Comparison of ENCODE assay signal across 11 cellular contexts in genomic region chr2:3633089-3633981, GRCh38. TPM values are rescaled to one million over a fixed set of nuclear protein-coding genes. Genes with fewer than 3 reads are reported as not detected.
A peak's percentile ranks its signal among the peaks of the same experiment; 100 is the strongest.
DNase-seq lines count a peak whose midpoint lies in the region; ATAC-seq and TF ChIP-seq lines count a peak whose summit lies in the region.
"Had no signal": no experiment of that assay in that cellular context is flagged by ENCODE, and none has a peak within 500 bp of the region (broad histone marks: within the 10 kb centered on the region; RNA-seq: fewer than 3 reads in every experiment).

No MANE protein-coding gene starts in this region.

- intact Hi-C loops in PC-3 (cut with micrococcal nuclease) = no loop called here
- intact Hi-C loops in upper lobe of right lung (cut with DNase I) = no loop called here
- intact Hi-C loops in colonic mucosa (cut with DNase I) = no loop called here

- H3K9me3 ChIP-seq in PC-3 (ENCODE audit: low read length) (no peaks in the 10 kb centered on the region), upper lobe of right lung (no peaks in the 10 kb centered on the region), colonic mucosa (no peaks in the 10 kb centered on the region)

- no peak overlapping the region for H3K9ac ChIP-seq in PC-3 (ENCODE audit: low read length)
- no peak overlapping the region for H3K9ac ChIP-seq in colonic mucosa (ENCODE audit: low read depth in 2 of 2, low read length in 2 of 2)
- H3K9ac ChIP-seq: KMS-11 had no signal

- ATAC-seq in PC-3 (no peak), upper lobe of right lung (no peak), GM19397 (IDR thresholded peaks at IDR 0.05; ENCODE audit: unreplicated experiment) (no peak)

- H3K79me2 ChIP-seq in PC-3 (ENCODE audit: low read length) = no peaks in the 10 kb centered on the region

- TF ChIP-seq CTCF in PC-3 (conservative IDR thresholded peaks at IDR 0.05; ENCODE audit: low read depth, low read length) (no peak), fibroblast of villous mesenchyme (IDR thresholded peaks at IDR 0.05; ENCODE audit: insufficient read depth, low read depth, low read length) (no peak), upper lobe of right lung (IDR thresholded peaks at IDR 0.05) (no peak), colonic mucosa (IDR thresholded peaks at IDR 0.05) (no peak)

- H2AFZ ChIP-seq in PC-3 (ENCODE audit: low read length) = no peak overlapping the region

- CTCF ChIA-PET in PC-3 (lab: Charles Lee) = no interaction called here

- H3K36me3 ChIP-seq in PC-3 (ENCODE audit: low read depth, low read length) (no peaks in the 10 kb centered on the region), upper lobe of right lung (no peaks in the 10 kb centered on the region), colonic mucosa (no peaks in the 10 kb centered on the region)

- H3K4me3 ChIP-seq in PC-3 (ENCODE audit: low read length) = no peak overlapping the region
- H3K4me3 ChIP-seq in fibroblast of villous mesenchyme (ENCODE audit: low read depth, low read length) = no peak overlapping the region
- H3K4me3 ChIP-seq in upper lobe of right lung = no peak overlapping the region
- H3K4me3 ChIP-seq in colonic mucosa = no peak overlapping the region

- H3K27me3 ChIP-seq in PC-3 (ENCODE audit: low read length) = peaks cover 17% of the 10 kb centered on the region
- H3K27me3 ChIP-seq in upper lobe of right lung = no peaks in the 10 kb centered on the region
- H3K27me3 ChIP-seq in colonic mucosa = no peaks in the 10 kb centered on the region

- no peak overlapping the region for H3K4me2 ChIP-seq in PC-3 (ENCODE audit: low read length)
- H3K4me2 ChIP-seq: KMS-11 had no signal

- no peaks in the 10 kb centered on the region for H3F3A ChIP-seq in PC-3 (ENCODE audit: low read length, unreplicated experiment)

- H4K20me1 ChIP-seq in PC-3 (ENCODE audit: low read length) = no peaks in the 10 kb centered on the region

- peak; percentile 5 for DNase-seq in activated naive CD4-positive, alpha-beta T cell treated with anti-CD3 and anti-CD28 coated beads, Interleukin-2, amount 50 U/mL, for 16 hours
- DNase-seq in activated naive CD4-positive, alpha-beta T cell treated with Interleukin-2 at 50 U/mL for 16 hours = no peak
- DNase-seq in PC-3 (peak; percentile 9), fibroblast of villous mesenchyme (ENCODE audit: low read depth) (peak; percentile 52), upper lobe of right lung (peak; percentile 56), AG08396 (ENCODE audit: low spot score) (no peak), colonic mucosa (no peak)
- DNase-seq: activated naive CD4-positive, alpha-beta T cell; effector CD4-positive, alpha-beta T cell had no signal

- POLR2A ChIA-PET in PC-3 (lab: Charles Lee; ENCODE audit: unreplicated experiment) = no interaction called here

- H3K4me1 ChIP-seq in PC-3 (ENCODE audit: insufficient read depth, low read length) = no peaks in the 10 kb centered on the region
- peaks cover 3% of the 10 kb centered on the region for H3K4me1 ChIP-seq in upper lobe of right lung
- no peaks in the 10 kb centered on the region for H3K4me1 ChIP-seq in colonic mucosa

- no peaks in the 10 kb centered on the region for H3K9me2 ChIP-seq in PC-3 (replicated peaks; ENCODE audit: low read length)

- H3K27ac ChIP-seq in PC-3 (ENCODE audit: low read length) (no peak overlapping the region), upper lobe of right lung (no peak overlapping the region), colonic mucosa (no peak overlapping the region)
- H3K27ac ChIP-seq: KMS-11 had no signal

- BruUV-seq in PC-3 (replicated peaks; lab: Mats Ljungman, UMichigan) = no TSS peak

RNA-seq across cellular contexts. Expression of gene ALLC, which starts 24.7 kb away (rescaled TPM):
- total RNA-seq in PC-3 (2014; rRNA removed) (not detected in 2 replicates), fibroblast of villous mesenchyme (under 0.01 TPM in 1 of 2 replicates, not detected in the other), upper lobe of right lung (not detected), colonic mucosa (not detected)

RNA-seq across cellular contexts. Expression of gene COLEC11, which starts 38.4 kb away (rescaled TPM):
- total RNA-seq in PC-3 (2014; rRNA removed) (0.44 TPM in 1 of 2 replicates, not detected in the other), fibroblast of villous mesenchyme (0.43 and 1.6 TPM in 2 replicates), upper lobe of right lung (1.5 TPM), colonic mucosa (under 1 TPM; 0.47 to 0.80 TPM)

RNA-seq across cellular contexts. Expression of gene RPS7, which starts 58.3 kb away (rescaled TPM):
- 1,408 and 1,694 TPM in 2 replicates for total RNA-seq in PC-3 (2014; rRNA removed)
- 1,279 and 1,357 TPM in 2 replicates for total RNA-seq in fibroblast of villous mesenchyme
- total RNA-seq in upper lobe of right lung = 807 TPM
- 1,000 to 10,000 TPM in 1 of 2 donors, 100 to 1,000 TPM in 1; 941 to 1,015 TPM for total RNA-seq in colonic mucosa

Comparison
In these comparisons a context has a peak if more than half of its experiments do, and no peak if none do; other contexts are left out.
1. DNase-seq: peak in activated naive CD4-positive, alpha-beta T cell treated with anti-CD3 and anti-CD28 coated beads, Interleukin-2, amount 50 U/mL, for 16 hours (single experiment), PC-3 (single experiment), fibroblast of villous mesenchyme (single experiment) and upper lobe of right lung (single experiment); none in activated naive CD4-positive, alpha-beta T cell treated with Interleukin-2 at 50 U/mL for 16 hours (single experiment), AG08396 (single experiment) and colonic mucosa (single experiment).